Comparison of ENCODE assay signal across 1 cellular context in the genomic region with DNA sequence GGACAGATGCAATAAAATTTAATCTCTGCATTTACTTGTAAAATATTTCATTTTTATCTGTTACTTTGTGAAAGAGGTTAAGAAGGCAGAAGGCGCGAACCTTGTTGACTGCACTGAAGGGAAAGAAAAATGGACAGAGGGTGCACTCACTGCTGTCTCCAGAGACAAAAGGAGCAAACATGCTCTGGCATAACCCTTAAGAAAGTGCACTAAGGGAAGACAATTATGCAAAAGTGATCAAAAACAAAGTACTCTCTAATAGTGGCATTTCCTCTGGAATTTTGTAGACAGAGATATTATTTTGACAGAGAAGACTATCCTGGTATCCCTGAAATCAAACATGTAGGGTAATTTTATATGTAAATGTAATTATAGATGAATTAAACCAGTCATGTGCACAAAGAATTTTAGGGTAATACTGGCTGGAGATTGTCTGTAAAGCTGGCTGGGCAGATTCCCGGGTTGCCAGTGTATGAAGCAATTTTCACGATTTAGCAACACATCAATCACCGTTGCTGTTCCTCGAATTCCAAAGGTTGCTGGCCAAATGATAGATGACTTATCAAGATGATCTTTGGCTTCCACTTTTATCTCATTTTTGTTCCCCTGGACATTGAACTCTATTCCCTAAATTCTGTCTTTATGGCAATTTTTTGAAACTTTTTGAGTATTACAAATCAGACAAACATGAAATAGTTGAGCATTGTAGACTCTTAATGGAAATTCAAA.
TF ChIP-seq lines count a peak whose summit lies in the region.

No MANE protein-coding gene starts in this region.

TF ChIP-seq in HepG2, 621 proteins besides CTCF, POLR2A, EP300 and RAD21 (continued from another document and continues in another):
- TF ChIP-seq MYC (CRISPR knock-in tag; IDR thresholded peaks at IDR 0.05; ENCODE audit: borderline replicate concordance): no peak
- peak in 1 of 2 experiments; percentile 47; a peak in 2 of 4 replicates for TF ChIP-seq NR2F1 (CRISPR knock-in tag; IDR thresholded peaks at IDR 0.05)
- no peak for TF ChIP-seq NCOR1 (IDR thresholded peaks at IDR 0.05; ENCODE audit: borderline replicate concordance, low read length)
- TF ChIP-seq CEBPB (IDR thresholded peaks at IDR 0.05; ENCODE audit: borderline replicate concordance, low read depth, low read length): peak; percentile 90
- TF ChIP-seq ZKSCAN8 (CRISPR knock-in tag; IDR thresholded peaks at IDR 0.05; ENCODE audit: borderline replicate concordance): no peak
- TF ChIP-seq MXD4 (CRISPR knock-in tag; IDR thresholded peaks at IDR 0.05): no peak
- no peak for TF ChIP-seq KDM5B (CRISPR knock-in tag; IDR thresholded peaks at IDR 0.05; ENCODE audit: borderline replicate concordance)
- TF ChIP-seq, protein P1, sequence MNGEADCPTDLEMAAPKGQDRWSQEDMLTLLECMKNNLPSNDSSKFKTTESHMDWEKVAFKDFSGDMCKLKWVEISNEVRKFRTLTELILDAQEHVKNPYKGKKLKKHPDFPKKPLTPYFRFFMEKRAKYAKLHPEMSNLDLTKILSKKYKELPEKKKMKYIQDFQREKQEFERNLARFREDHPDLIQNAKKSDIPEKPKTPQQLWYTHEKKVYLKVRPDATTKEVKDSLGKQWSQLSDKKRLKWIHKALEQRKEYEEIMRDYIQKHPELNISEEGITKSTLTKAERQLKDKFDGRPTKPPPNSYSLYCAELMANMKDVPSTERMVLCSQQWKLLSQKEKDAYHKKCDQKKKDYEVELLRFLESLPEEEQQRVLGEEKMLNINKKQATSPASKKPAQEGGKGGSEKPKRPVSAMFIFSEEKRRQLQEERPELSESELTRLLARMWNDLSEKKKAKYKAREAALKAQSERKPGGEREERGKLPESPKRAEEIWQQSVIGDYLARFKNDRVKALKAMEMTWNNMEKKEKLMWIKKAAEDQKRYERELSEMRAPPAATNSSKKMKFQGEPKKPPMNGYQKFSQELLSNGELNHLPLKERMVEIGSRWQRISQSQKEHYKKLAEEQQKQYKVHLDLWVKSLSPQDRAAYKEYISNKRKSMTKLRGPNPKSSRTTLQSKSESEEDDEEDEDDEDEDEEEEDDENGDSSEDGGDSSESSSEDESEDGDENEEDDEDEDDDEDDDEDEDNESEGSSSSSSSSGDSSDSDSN (CRISPR knock-in tag; IDR thresholded peaks at IDR 0.05): no peak
- TF ChIP-seq, protein P2, sequence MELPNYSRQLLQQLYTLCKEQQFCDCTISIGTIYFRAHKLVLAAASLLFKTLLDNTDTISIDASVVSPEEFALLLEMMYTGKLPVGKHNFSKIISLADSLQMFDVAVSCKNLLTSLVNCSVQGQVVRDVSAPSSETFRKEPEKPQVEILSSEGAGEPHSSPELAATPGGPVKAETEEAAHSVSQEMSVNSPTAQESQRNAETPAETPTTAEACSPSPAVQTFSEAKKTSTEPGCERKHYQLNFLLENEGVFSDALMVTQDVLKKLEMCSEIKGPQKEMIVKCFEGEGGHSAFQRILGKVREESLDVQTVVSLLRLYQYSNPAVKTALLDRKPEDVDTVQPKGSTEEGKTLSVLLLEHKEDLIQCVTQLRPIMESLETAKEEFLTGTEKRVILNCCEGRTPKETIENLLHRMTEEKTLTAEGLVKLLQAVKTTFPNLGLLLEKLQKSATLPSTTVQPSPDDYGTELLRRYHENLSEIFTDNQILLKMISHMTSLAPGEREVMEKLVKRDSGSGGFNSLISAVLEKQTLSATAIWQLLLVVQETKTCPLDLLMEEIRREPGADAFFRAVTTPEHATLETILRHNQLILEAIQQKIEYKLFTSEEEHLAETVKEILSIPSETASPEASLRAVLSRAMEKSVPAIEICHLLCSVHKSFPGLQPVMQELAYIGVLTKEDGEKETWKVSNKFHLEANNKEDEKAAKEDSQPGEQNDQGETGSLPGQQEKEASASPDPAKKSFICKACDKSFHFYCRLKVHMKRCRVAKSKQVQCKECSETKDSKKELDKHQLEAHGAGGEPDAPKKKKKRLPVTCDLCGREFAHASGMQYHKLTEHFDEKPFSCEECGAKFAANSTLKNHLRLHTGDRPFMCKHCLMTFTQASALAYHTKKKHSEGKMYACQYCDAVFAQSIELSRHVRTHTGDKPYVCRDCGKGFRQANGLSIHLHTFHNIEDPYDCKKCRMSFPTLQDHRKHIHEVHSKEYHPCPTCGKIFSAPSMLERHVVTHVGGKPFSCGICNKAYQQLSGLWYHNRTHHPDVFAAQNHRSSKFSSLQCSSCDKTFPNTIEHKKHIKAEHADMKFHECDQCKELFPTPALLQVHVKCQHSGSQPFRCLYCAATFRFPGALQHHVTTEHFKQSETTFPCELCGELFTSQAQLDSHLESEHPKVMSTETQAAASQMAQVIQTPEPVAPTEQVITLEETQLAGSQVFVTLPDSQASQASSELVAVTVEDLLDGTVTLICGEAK (IDR thresholded peaks at IDR 0.05): no peak
- TF ChIP-seq, protein P2 (CRISPR knock-in tag; IDR thresholded peaks at IDR 0.05): no peak
- no peak for TF ChIP-seq SP1 (IDR thresholded peaks at IDR 0.05)
- TF ChIP-seq SP1 (CRISPR knock-in tag; IDR thresholded peaks at IDR 0.05): no peak
- TF ChIP-seq YY1 (IDR thresholded peaks at IDR 0.05; ENCODE audit: insufficient read depth, insufficient replicate concordance, low read depth, low read length): no peak
- TF ChIP-seq, protein P3, sequence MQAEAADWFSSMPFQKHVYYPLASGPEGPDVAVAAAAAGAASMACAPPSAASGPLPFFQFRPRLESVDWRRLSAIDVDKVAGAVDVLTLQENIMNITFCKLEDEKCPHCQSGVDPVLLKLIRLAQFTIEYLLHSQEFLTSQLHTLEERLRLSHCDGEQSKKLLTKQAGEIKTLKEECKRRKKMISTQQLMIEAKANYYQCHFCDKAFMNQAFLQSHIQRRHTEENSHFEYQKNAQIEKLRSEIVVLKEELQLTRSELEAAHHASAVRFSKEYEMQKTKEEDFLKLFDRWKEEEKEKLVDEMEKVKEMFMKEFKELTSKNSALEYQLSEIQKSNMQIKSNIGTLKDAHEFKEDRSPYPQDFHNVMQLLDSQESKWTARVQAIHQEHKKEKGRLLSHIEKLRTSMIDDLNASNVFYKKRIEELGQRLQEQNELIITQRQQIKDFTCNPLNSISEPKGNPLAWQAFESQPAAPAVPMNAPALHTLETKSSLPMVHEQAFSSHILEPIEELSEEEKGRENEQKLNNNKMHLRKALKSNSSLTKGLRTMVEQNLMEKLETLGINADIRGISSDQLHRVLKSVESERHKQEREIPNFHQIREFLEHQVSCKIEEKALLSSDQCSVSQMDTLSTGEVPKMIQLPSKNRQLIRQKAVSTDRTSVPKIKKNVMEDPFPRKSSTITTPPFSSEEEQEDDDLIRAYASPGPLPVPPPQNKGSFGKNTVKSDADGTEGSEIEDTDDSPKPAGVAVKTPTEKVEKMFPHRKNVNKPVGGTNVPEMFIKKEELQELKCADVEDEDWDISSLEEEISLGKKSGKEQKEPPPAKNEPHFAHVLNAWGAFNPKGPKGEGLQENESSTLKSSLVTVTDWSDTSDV (CRISPR knock-in tag; IDR thresholded peaks at IDR 0.05): no peak
- no peak for TF ChIP-seq AHR (CRISPR knock-in tag; IDR thresholded peaks at IDR 0.05)
- TF ChIP-seq MTF1 (CRISPR knock-in tag; IDR thresholded peaks at IDR 0.05): no peak
- no peak for TF ChIP-seq ZNF234 (CRISPR knock-in tag; conservative IDR thresholded peaks at IDR 0.05)
- no peak for TF ChIP-seq ZSCAN22 (CRISPR knock-in tag; IDR thresholded peaks at IDR 0.05)
- no peak for TF ChIP-seq FOXC1 (CRISPR knock-in tag; IDR thresholded peaks at IDR 0.05; ENCODE audit: borderline replicate concordance)
- TF ChIP-seq SP2 (CRISPR knock-in tag; IDR thresholded peaks at IDR 0.05): no peak
- TF ChIP-seq ZNF549 (CRISPR knock-in tag; IDR thresholded peaks at IDR 0.05): no peak
- TF ChIP-seq, protein P4, sequence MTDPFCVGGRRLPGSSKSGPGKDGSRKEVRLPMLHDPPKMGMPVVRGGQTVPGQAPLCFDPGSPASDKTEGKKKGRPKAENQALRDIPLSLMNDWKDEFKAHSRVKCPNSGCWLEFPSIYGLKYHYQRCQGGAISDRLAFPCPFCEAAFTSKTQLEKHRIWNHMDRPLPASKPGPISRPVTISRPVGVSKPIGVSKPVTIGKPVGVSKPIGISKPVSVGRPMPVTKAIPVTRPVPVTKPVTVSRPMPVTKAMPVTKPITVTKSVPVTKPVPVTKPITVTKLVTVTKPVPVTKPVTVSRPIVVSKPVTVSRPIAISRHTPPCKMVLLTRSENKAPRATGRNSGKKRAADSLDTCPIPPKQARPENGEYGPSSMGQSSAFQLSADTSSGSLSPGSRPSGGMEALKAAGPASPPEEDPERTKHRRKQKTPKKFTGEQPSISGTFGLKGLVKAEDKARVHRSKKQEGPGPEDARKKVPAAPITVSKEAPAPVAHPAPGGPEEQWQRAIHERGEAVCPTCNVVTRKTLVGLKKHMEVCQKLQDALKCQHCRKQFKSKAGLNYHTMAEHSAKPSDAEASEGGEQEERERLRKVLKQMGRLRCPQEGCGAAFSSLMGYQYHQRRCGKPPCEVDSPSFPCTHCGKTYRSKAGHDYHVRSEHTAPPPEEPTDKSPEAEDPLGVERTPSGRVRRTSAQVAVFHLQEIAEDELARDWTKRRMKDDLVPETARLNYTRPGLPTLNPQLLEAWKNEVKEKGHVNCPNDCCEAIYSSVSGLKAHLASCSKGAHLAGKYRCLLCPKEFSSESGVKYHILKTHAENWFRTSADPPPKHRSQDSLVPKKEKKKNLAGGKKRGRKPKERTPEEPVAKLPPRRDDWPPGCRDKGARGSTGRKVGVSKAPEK (CRISPR knock-in tag; IDR thresholded peaks at IDR 0.05; ENCODE audit: borderline replicate concordance): no peak
- no peak for TF ChIP-seq HOXD1 (CRISPR knock-in tag; IDR thresholded peaks at IDR 0.05)
- TF ChIP-seq ZNF333 (CRISPR knock-in tag; IDR thresholded peaks at IDR 0.05; ENCODE audit: borderline replicate concordance): no peak
- no peak for TF ChIP-seq ZNF446 (CRISPR knock-in tag; IDR thresholded peaks at IDR 0.05)
- TF ChIP-seq ZSCAN12 (CRISPR knock-in tag; IDR thresholded peaks at IDR 0.05): no peak
- TF ChIP-seq ZNF577 (CRISPR knock-in tag; IDR thresholded peaks at IDR 0.05; ENCODE audit: borderline replicate concordance, low read depth): no peak
- TF ChIP-seq NPAS2 (CRISPR knock-in tag; IDR thresholded peaks at IDR 0.05; ENCODE audit: borderline replicate concordance): no peak
- TF ChIP-seq SOX6 (IDR thresholded peaks at IDR 0.05): no peak
- TF ChIP-seq SOX6 (CRISPR knock-in tag; IDR thresholded peaks at IDR 0.05): peak; percentile 45
- peak; percentile 70 for TF ChIP-seq HNF4A (CRISPR knock-in tag; IDR thresholded peaks at IDR 0.05)
- TF ChIP-seq TEAD3 (CRISPR knock-in tag; optimal IDR thresholded peaks at IDR 0.05; ENCODE audit: borderline replicate concordance): no peak
- no peak for TF ChIP-seq TSC22D2 (CRISPR knock-in tag; IDR thresholded peaks at IDR 0.05; ENCODE audit: borderline replicate concordance)
- TF ChIP-seq, protein P5, sequence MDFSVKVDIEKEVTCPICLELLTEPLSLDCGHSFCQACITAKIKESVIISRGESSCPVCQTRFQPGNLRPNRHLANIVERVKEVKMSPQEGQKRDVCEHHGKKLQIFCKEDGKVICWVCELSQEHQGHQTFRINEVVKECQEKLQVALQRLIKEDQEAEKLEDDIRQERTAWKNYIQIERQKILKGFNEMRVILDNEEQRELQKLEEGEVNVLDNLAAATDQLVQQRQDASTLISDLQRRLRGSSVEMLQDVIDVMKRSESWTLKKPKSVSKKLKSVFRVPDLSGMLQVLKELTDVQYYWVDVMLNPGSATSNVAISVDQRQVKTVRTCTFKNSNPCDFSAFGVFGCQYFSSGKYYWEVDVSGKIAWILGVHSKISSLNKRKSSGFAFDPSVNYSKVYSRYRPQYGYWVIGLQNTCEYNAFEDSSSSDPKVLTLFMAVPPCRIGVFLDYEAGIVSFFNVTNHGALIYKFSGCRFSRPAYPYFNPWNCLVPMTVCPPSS (IDR thresholded peaks at IDR 0.05): no peak
- TF ChIP-seq HNRNPK (IDR thresholded peaks at IDR 0.05; ENCODE audit: low read depth, low read length, poor library complexity, severe bottlenecking): no peak
- TF ChIP-seq ZNF788 (CRISPR knock-in tag; IDR thresholded peaks at IDR 0.05; ENCODE audit: borderline replicate concordance): no peak
- TF ChIP-seq ZNF24 (IDR thresholded peaks at IDR 0.05): no peak
- no peak for TF ChIP-seq ZNF431 (CRISPR knock-in tag; IDR thresholded peaks at IDR 0.05; ENCODE audit: borderline replicate concordance, low read depth)
- TF ChIP-seq ZNF292 (CRISPR knock-in tag; IDR thresholded peaks at IDR 0.05; ENCODE audit: borderline replicate concordance, low read depth): no peak
- 0 out of 2 replicates have a peak, but pooled peaks have one; percentile 40 for TF ChIP-seq POGZ (CRISPR knock-in tag; IDR thresholded peaks at IDR 0.05)
- TF ChIP-seq ZNF335 (CRISPR knock-in tag; IDR thresholded peaks at IDR 0.05): no peak
- no peak for TF ChIP-seq FLYWCH1 (CRISPR knock-in tag; IDR thresholded peaks at IDR 0.05)
- TF ChIP-seq EED (CRISPR knock-in tag; IDR thresholded peaks at IDR 0.05): no peak
- no peak for TF ChIP-seq ETV5 (CRISPR knock-in tag; IDR thresholded peaks at IDR 0.05; ENCODE audit: borderline replicate concordance)
- TF ChIP-seq ZMYM4 (CRISPR knock-in tag; IDR thresholded peaks at IDR 0.05): peak; percentile 54; the same call in 1 of the 2 replicates
- TF ChIP-seq HIVEP1 (CRISPR knock-in tag; IDR thresholded peaks at IDR 0.05): no peak
- TF ChIP-seq ATF7 (IDR thresholded peaks at IDR 0.05): no peak
- no peak for TF ChIP-seq ATF7 (CRISPR knock-in tag; IDR thresholded peaks at IDR 0.05)
